Comparison of ENCODE assay signal across 1 cellular context in the genomic region with DNA sequence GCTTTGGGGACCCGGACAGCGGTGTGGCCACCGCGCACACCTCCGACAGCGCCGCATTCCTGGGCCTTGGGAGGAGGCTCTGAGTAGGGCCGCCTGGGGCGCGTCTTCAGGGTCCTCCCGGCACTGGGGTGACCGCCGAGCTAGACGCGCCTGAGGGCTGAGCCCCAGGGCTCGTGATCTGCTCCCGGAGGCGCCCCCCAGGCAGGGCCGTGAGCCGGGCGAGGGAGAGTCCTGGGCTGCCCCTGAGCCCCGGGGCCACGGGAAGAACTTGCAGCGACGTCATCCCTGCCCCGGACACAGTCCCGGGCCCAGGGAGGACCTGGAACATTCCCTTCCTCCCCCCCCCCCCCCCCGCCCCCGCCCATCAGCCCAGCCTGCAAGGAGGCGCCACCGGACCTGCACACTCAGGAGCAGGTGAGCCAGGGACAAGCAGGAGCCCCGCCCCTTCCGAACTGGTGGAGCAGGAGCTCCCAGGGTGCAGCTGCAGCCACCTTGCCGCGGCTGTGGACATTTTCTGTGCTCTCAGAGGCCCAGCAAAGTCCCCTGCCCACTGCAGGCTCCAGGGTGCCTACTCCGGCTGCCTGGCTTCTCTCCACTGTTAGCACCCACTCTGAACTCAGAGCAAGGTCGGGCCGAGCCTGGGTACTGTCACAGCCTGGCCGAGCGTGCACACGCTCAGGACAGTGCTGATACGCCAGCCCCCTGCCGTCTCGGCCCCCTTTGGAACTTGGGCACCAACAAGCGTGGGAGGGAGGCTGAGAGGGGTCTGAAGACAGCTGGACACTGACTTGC.
A peak's percentile ranks its signal among the peaks of the same experiment; 100 is the strongest.
TF ChIP-seq lines count a peak whose summit lies in the region.

No MANE protein-coding gene starts in this region.

TF ChIP-seq in HepG2, 621 proteins besides CTCF, POLR2A, EP300 and RAD21 (continued from another document and continues in another):
- TF ChIP-seq, protein P1, sequence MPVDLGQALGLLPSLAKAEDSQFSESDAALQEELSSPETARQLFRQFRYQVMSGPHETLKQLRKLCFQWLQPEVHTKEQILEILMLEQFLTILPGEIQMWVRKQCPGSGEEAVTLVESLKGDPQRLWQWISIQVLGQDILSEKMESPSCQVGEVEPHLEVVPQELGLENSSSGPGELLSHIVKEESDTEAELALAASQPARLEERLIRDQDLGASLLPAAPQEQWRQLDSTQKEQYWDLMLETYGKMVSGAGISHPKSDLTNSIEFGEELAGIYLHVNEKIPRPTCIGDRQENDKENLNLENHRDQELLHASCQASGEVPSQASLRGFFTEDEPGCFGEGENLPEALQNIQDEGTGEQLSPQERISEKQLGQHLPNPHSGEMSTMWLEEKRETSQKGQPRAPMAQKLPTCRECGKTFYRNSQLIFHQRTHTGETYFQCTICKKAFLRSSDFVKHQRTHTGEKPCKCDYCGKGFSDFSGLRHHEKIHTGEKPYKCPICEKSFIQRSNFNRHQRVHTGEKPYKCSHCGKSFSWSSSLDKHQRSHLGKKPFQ (CRISPR knock-in tag; IDR thresholded peaks at IDR 0.05; ENCODE audit: insufficient replicate concordance): peak; percentile 6
- peak; percentile 76 for TF ChIP-seq TAF15 (IDR thresholded peaks at IDR 0.05; ENCODE audit: low read depth, low read length, poor library complexity, severe bottlenecking)
- peak; percentile 3; the same call in 1 of the 2 replicates for TF ChIP-seq FOXO1 (CRISPR knock-in tag; IDR thresholded peaks at IDR 0.05)
- TF ChIP-seq ZNF605 (CRISPR knock-in tag; IDR thresholded peaks at IDR 0.05): peak; percentile 62
- peak; percentile 17 for TF ChIP-seq TEAD3 (CRISPR knock-in tag; optimal IDR thresholded peaks at IDR 0.05; ENCODE audit: borderline replicate concordance)
- TF ChIP-seq JDP2 (CRISPR knock-in tag; IDR thresholded peaks at IDR 0.05; ENCODE audit: borderline replicate concordance): no peak
- no peak; the same call in 1 of the 2 replicates for TF ChIP-seq ZNF343 (CRISPR knock-in tag; IDR thresholded peaks at IDR 0.05)
- peak; percentile 83 for TF ChIP-seq GABPA (IDR thresholded peaks at IDR 0.05; ENCODE audit: low read depth, low read length)
- TF ChIP-seq GABPA (CRISPR knock-in tag; IDR thresholded peaks at IDR 0.05; ENCODE audit: low read depth): peak; percentile 87
- TF ChIP-seq, protein P2, sequence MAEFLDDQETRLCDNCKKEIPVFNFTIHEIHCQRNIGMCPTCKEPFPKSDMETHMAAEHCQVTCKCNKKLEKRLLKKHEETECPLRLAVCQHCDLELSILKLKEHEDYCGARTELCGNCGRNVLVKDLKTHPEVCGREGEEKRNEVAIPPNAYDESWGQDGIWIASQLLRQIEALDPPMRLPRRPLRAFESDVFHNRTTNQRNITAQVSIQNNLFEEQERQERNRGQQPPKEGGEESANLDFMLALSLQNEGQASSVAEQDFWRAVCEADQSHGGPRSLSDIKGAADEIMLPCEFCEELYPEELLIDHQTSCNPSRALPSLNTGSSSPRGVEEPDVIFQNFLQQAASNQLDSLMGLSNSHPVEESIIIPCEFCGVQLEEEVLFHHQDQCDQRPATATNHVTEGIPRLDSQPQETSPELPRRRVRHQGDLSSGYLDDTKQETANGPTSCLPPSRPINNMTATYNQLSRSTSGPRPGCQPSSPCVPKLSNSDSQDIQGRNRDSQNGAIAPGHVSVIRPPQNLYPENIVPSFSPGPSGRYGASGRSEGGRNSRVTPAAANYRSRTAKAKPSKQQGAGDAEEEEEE (CRISPR knock-in tag; IDR thresholded peaks at IDR 0.05; ENCODE audit: borderline replicate concordance): 0 out of 2 replicates have a peak, but pooled peaks have one; percentile 38
- TF ChIP-seq ZNF331 (CRISPR knock-in tag; IDR thresholded peaks at IDR 0.05): 0 out of 2 replicates have a peak, but pooled peaks have one; percentile 2
- TF ChIP-seq NR2C2 (CRISPR knock-in tag; IDR thresholded peaks at IDR 0.05; ENCODE audit: borderline replicate concordance): peak; percentile 97
- TF ChIP-seq, protein P3, sequence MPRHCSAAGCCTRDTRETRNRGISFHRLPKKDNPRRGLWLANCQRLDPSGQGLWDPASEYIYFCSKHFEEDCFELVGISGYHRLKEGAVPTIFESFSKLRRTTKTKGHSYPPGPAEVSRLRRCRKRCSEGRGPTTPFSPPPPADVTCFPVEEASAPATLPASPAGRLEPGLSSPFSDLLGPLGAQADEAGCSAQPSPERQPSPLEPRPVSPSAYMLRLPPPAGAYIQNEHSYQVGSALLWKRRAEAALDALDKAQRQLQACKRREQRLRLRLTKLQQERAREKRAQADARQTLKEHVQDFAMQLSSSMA (CRISPR knock-in tag; IDR thresholded peaks at IDR 0.05): peak; percentile 85; the same call in 1 of the 2 replicates
- TF ChIP-seq TBX3 (IDR thresholded peaks at IDR 0.05; ENCODE audit: borderline replicate concordance): peak; percentile 10; the same call in 1 of the 2 replicates
- 0 out of 2 replicates have a peak, but pooled peaks have one; percentile 78 for TF ChIP-seq SNRNP70 (IDR thresholded peaks at IDR 0.05; ENCODE audit: low read depth, low read length)
- TF ChIP-seq RFXAP (CRISPR knock-in tag; IDR thresholded peaks at IDR 0.05; ENCODE audit: borderline replicate concordance): peak; percentile 13
- TF ChIP-seq PATZ1 (CRISPR knock-in tag; IDR thresholded peaks at IDR 0.05): peak; percentile 56
- peak; percentile 3; the same call in 1 of the 2 replicates for TF ChIP-seq STAG1 (CRISPR knock-in tag; IDR thresholded peaks at IDR 0.05)
- 0 out of 2 replicates have a peak, but pooled peaks have one; percentile 15 for TF ChIP-seq U2AF2 (IDR thresholded peaks at IDR 0.05; ENCODE audit: low read depth, low read length)
- TF ChIP-seq ZNF574 (CRISPR knock-in tag; IDR thresholded peaks at IDR 0.05): peak; percentile 41
- peak; percentile 52; the same call in 1 of the 2 replicates for TF ChIP-seq E2F1 (CRISPR knock-in tag; IDR thresholded peaks at IDR 0.05)
- TF ChIP-seq HNF1B (CRISPR knock-in tag; IDR thresholded peaks at IDR 0.05): peak; percentile 23; the same call in 1 of the 2 replicates
- 0 out of 2 replicates have a peak, but pooled peaks have one; percentile 15 for TF ChIP-seq SPEN (CRISPR knock-in tag; IDR thresholded peaks at IDR 0.05; ENCODE audit: low read depth)
- no peak for TF ChIP-seq IRF2 (CRISPR knock-in tag; IDR thresholded peaks at IDR 0.05)
- no peak for TF ChIP-seq CAMTA2 (CRISPR knock-in tag; IDR thresholded peaks at IDR 0.05; ENCODE audit: borderline replicate concordance)
- TF ChIP-seq RBFOX2 (IDR thresholded peaks at IDR 0.05; ENCODE audit: low read depth, low read length): peak; percentile 88
- TF ChIP-seq ZFP91 (CRISPR knock-in tag; IDR thresholded peaks at IDR 0.05; ENCODE audit: borderline replicate concordance): peak; percentile 55
- no peak for TF ChIP-seq HDAC6 (IDR thresholded peaks at IDR 0.05; ENCODE audit: low read depth, low read length)
- TF ChIP-seq ZNF101 (CRISPR knock-in tag; IDR thresholded peaks at IDR 0.05; ENCODE audit: borderline replicate concordance, low read depth): no peak
- no peak for TF ChIP-seq MED13 (CRISPR knock-in tag; IDR thresholded peaks at IDR 0.05)
- TF ChIP-seq ZNF251 (CRISPR knock-in tag; IDR thresholded peaks at IDR 0.05): no peak
- peak; percentile 83 for TF ChIP-seq PHF8 (CRISPR knock-in tag; IDR thresholded peaks at IDR 0.05)
- TF ChIP-seq ZNF556 (CRISPR knock-in tag; IDR thresholded peaks at IDR 0.05; ENCODE audit: borderline replicate concordance): peak; percentile 23; the same call in 1 of the 2 replicates
- peak; percentile 56; the same call in 1 of the 2 replicates for TF ChIP-seq ZNF552 (CRISPR knock-in tag; IDR thresholded peaks at IDR 0.05; ENCODE audit: borderline replicate concordance)
- no peak for TF ChIP-seq ZNF383 (CRISPR knock-in tag; IDR thresholded peaks at IDR 0.05; ENCODE audit: borderline replicate concordance)
- TF ChIP-seq AGO1 (IDR thresholded peaks at IDR 0.05; ENCODE audit: low read depth, low read length, poor library complexity, severe bottlenecking): peak; percentile 95
- TF ChIP-seq HDAC1 (CRISPR knock-in tag; IDR thresholded peaks at IDR 0.05): peak; percentile 27
